Comparison of ENCODE assay signal across 1 cellular context in genomic region chr12:132471011-132471857, GRCh38.
TF ChIP-seq lines count a peak whose summit lies in the region.

No MANE protein-coding gene starts in this region.

TF ChIP-seq in HepG2, 621 proteins besides CTCF, POLR2A, EP300 and RAD21 (continued from another document and continues in another):
- TF ChIP-seq KIAA2018 (CRISPR knock-in tag; IDR thresholded peaks at IDR 0.05; ENCODE audit: borderline replicate concordance) (no peak), PHF20 (CRISPR knock-in tag; IDR thresholded peaks at IDR 0.05) (no peak), NR2F2 (IDR thresholded peaks at IDR 0.05; ENCODE audit: borderline replicate concordance, low read depth) (peak; percentile 63; the same call in 1 of the 2 replicates), NR1H2 (CRISPR knock-in tag; IDR thresholded peaks at IDR 0.05; ENCODE audit: borderline replicate concordance, low read depth) (no peak), ZFAT (CRISPR knock-in tag; conservative IDR thresholded peaks at IDR 0.05) (no peak), ZBTB7B (CRISPR knock-in tag; IDR thresholded peaks at IDR 0.05) (peak; percentile 65; the same call in 1 of the 2 replicates), ZNF530 (CRISPR knock-in tag; IDR thresholded peaks at IDR 0.05; ENCODE audit: low read depth) (no peak), MXD3 (CRISPR knock-in tag; IDR thresholded peaks at IDR 0.05) (peak; percentile 40; the same call in 1 of the 2 replicates), ZNF704 (CRISPR knock-in tag; IDR thresholded peaks at IDR 0.05; ENCODE audit: borderline replicate concordance) (no peak), CENPT (CRISPR knock-in tag; IDR thresholded peaks at IDR 0.05; ENCODE audit: low read depth) (no peak), ASH2L (IDR thresholded peaks at IDR 0.05; ENCODE audit: insufficient read length, low read depth, low read length) (peak; percentile 37), ZBTB25 (CRISPR knock-in tag; IDR thresholded peaks at IDR 0.05) (peak; percentile 86), HES4 (CRISPR knock-in tag; IDR thresholded peaks at IDR 0.05; ENCODE audit: borderline replicate concordance) (0 out of 2 replicates have a peak, but pooled peaks have one; percentile 26), ZNF737 (CRISPR knock-in tag; IDR thresholded peaks at IDR 0.05; ENCODE audit: borderline replicate concordance) (no peak), ZBTB1 (CRISPR knock-in tag; IDR thresholded peaks at IDR 0.05; ENCODE audit: borderline replicate concordance) (no peak), FOXK2 (IDR thresholded peaks at IDR 0.05) (peak; percentile 16; the same call in 1 of the 2 replicates), TIGD3 (CRISPR knock-in tag; IDR thresholded peaks at IDR 0.05; ENCODE audit: borderline replicate concordance) (no peak), FUBP1 (CRISPR knock-in tag; IDR thresholded peaks at IDR 0.05; ENCODE audit: borderline replicate concordance) (no peak), MED1 (CRISPR knock-in tag; IDR thresholded peaks at IDR 0.05) (peak; percentile 85), CHD4 (IDR thresholded peaks at IDR 0.05; ENCODE audit: borderline replicate concordance, low read length) (peak; percentile 68; the same call in 1 of the 2 replicates), HNRNPK (IDR thresholded peaks at IDR 0.05; ENCODE audit: low read depth, low read length, poor library complexity, severe bottlenecking) (no peak), PAWR (CRISPR knock-in tag; IDR thresholded peaks at IDR 0.05; ENCODE audit: borderline replicate concordance) (no peak), ZBTB3 (CRISPR knock-in tag; IDR thresholded peaks at IDR 0.05; ENCODE audit: borderline replicate concordance, low read depth) (no peak), HOXA7 (CRISPR knock-in tag; IDR thresholded peaks at IDR 0.05) (no peak), ZNF512 (CRISPR knock-in tag; IDR thresholded peaks at IDR 0.05) (no peak), GRHL1 (CRISPR knock-in tag; conservative IDR thresholded peaks at IDR 0.05) (no peak), MBD4 (IDR thresholded peaks at IDR 0.05; ENCODE audit: borderline replicate concordance, low read length) (no peak), TOE1 (CRISPR knock-in tag; IDR thresholded peaks at IDR 0.05) (no peak), CEBPG (CRISPR knock-in tag; IDR thresholded peaks at IDR 0.05) (peak; percentile 40; the same call in 1 of the 2 replicates), EZH2 (conservative IDR thresholded peaks at IDR 0.05; ENCODE audit: low read depth, low read length) (no peak), TERF1 (CRISPR knock-in tag; IDR thresholded peaks at IDR 0.05) (no peak), NFIC (IDR thresholded peaks at IDR 0.05; ENCODE audit: low read length) (no peak), REST (IDR thresholded peaks at IDR 0.05; ENCODE audit: borderline replicate concordance in 1 of 2, low read depth in 1 of 2, low read length in 2 of 2) (no peak), ZNF260 (CRISPR knock-in tag; IDR thresholded peaks at IDR 0.05; ENCODE audit: borderline replicate concordance, low read depth) (no peak)
